In genomic region chr15:77025471-77025901, GRCh38 we compare ENCODE assay signal across 14 cellular contexts. TPM values are rescaled to one million over a fixed set of nuclear protein-coding genes. Genes with fewer than 3 reads are reported as not detected.
A peak's percentile ranks its signal among the peaks of the same experiment; 100 is the strongest.
DNase-seq lines count a peak whose midpoint lies in the region; ATAC-seq, FAIRE-seq and TF ChIP-seq lines count a peak whose summit lies in the region.
"Had no signal": no experiment of that assay in that cellular context is flagged by ENCODE, and none has a peak within 500 bp of the region (broad histone marks: within the 10 kb centered on the region; RNA-seq: fewer than 3 reads in every experiment).

No MANE protein-coding gene starts in this region.

- no peak for FAIRE-seq in RCC 7860 (lab: Jason Lieb, UNC)
- FAIRE-seq: pancreas had no signal

- CTCF ChIA-PET in activated CD8-positive, alpha-beta memory T cell treated with anti-CD3 and anti-CD28 coated beads, Interleukin-2, amount 10 ng/mL, durations not matched to agents 7 days and 5 days (lab: Charles Lee), result interaction anchor here (1.2 to 7.1 kb wide), 8 partner anchors 9 to 52 kb away, joined by 3 to 103 read pairs (median 25); partner anchors contain the start of gene PSTPIP1

- ATAC-seq in activated CD8-positive, alpha-beta memory T cell treated with anti-CD3 and anti-CD28 coated beads, Interleukin-2, amount 10 ng/mL, durations not matched to agents 7 days and 5 days, result no peak
- ATAC-seq in stimulated activated effector memory CD8-positive, alpha-beta T cell treated with anti-CD3 and anti-CD28 coated beads, Interleukin-12 subunit alpha, Interleukin-12 subunit beta, amount 100 ng/mL, for 72 hours, result no peak
- ATAC-seq in GM23338, result no peak
- no peak for ATAC-seq in foreskin keratinocyte
- ATAC-seq: pancreas had no signal

- no peaks in the 10 kb centered on the region for H3K79me2 ChIP-seq in GM23338 (replicated peaks; ENCODE audit: insufficient read depth)

- no peaks in the 10 kb centered on the region for H4K20me1 ChIP-seq in GM23338 (replicated peaks; ENCODE audit: insufficient read depth)

- no peaks in the 10 kb centered on the region for H3K27me3 Mint-ChIP-seq in activated CD8-positive, alpha-beta memory T cell treated with anti-CD3 and anti-CD28 coated beads, Interleukin-2, amount 10 ng/mL, durations not matched to agents 7 days and 5 days
- H3K27me3 Mint-ChIP-seq in glutamatergic neuron (ENCODE audit: unreplicated experiment) (peaks cover 17% of the 10 kb centered on the region), GM23338 (ENCODE audit: insufficient read depth, low read depth, poor library complexity) (peaks cover 28% of the 10 kb centered on the region)

- peak overlapping the region; percentile 36 for H3K27ac Mint-ChIP-seq in activated CD8-positive, alpha-beta memory T cell treated with anti-CD3 and anti-CD28 coated beads, Interleukin-2, amount 10 ng/mL, durations not matched to agents 7 days and 5 days
- peak overlapping the region; percentile 66 for H3K27ac Mint-ChIP-seq in glutamatergic neuron (ENCODE audit: unreplicated experiment)
- peak overlapping the region; percentile 89 for H3K27ac Mint-ChIP-seq in stimulated activated effector memory CD8-positive, alpha-beta T cell treated with anti-CD3 and anti-CD28 coated beads, Interleukin-12 subunit alpha, Interleukin-12 subunit beta, amount 100 ng/mL, for 72 hours
- H3K27ac Mint-ChIP-seq in GM23338, result no peak overlapping the region

- H3K36me3 Mint-ChIP-seq in activated CD8-positive, alpha-beta memory T cell treated with anti-CD3 and anti-CD28 coated beads, Interleukin-2, amount 10 ng/mL, durations not matched to agents 7 days and 5 days, result peaks cover 37% of the 10 kb centered on the region
- H3K36me3 Mint-ChIP-seq in glutamatergic neuron (ENCODE audit: unreplicated experiment) (no peaks in the 10 kb centered on the region), GM23338 (ENCODE audit: low read depth) (no peaks in the 10 kb centered on the region; the same call in 2 of the 3 replicates)
- peaks cover 98% of the 10 kb centered on the region for H3K36me3 Mint-ChIP-seq in stimulated activated effector memory CD8-positive, alpha-beta T cell treated with anti-CD3 and anti-CD28 coated beads, Interleukin-12 subunit alpha, Interleukin-12 subunit beta, amount 100 ng/mL, for 72 hours

- peaks cover 58% of the 10 kb centered on the region for H3K4me1 Mint-ChIP-seq in activated CD8-positive, alpha-beta memory T cell treated with anti-CD3 and anti-CD28 coated beads, Interleukin-2, amount 10 ng/mL, durations not matched to agents 7 days and 5 days
- H3K4me1 Mint-ChIP-seq in glutamatergic neuron (ENCODE audit: low read depth, unreplicated experiment) (peaks cover 26% of the 10 kb centered on the region), GM23338 (peaks cover 3% of the 10 kb centered on the region; the same call in 2 of the 3 replicates)
- peaks cover 59% of the 10 kb centered on the region for H3K4me1 Mint-ChIP-seq in stimulated activated effector memory CD8-positive, alpha-beta T cell treated with anti-CD3 and anti-CD28 coated beads, Interleukin-12 subunit alpha, Interleukin-12 subunit beta, amount 100 ng/mL, for 72 hours

- DNase-seq in activated effector memory CD4-positive, alpha-beta T cell treated with anti-CD3 and anti-CD28 coated beads, Interleukin-2, amount 50 U/mL, for 16 hours, result peak; percentile 49
- no peak for DNase-seq in activated effector memory CD4-positive, alpha-beta T cell treated with Interleukin-2 at 50 U/mL for 16 hours
- peak; percentile 39 for DNase-seq in activated CD8-positive, alpha-beta memory T cell treated with anti-CD3 and anti-CD28 coated beads, Interleukin-2, amount 10 ng/mL, durations not matched to agents 7 days and 5 days
- no peak for DNase-seq in glutamatergic neuron
- no peak for DNase-seq in stimulated activated effector memory CD8-positive, alpha-beta T cell treated with anti-CD3 and anti-CD28 coated beads, Interleukin-12 subunit alpha, Interleukin-12 subunit beta, amount 100 ng/mL, for 72 hours (ENCODE audit: low spot score in 2 of 2)
- DNase-seq in GM23338 (ENCODE audit: low spot score), result no peak
- no peak for DNase-seq in foreskin keratinocyte
- DNase-seq in RCC 7860 (ENCODE audit: low spot score), result no peak
- DNase-seq: activated gamma-delta T cell, foreskin melanocyte, Karpas-422, NCI-H1930, thyroid gland had no signal

- H3K4me3 Mint-ChIP-seq in activated CD8-positive, alpha-beta memory T cell treated with anti-CD3 and anti-CD28 coated beads, Interleukin-2, amount 10 ng/mL, durations not matched to agents 7 days and 5 days, result no peak overlapping the region
- H3K4me3 Mint-ChIP-seq in glutamatergic neuron (ENCODE audit: unreplicated experiment), result no peak overlapping the region
- no peak overlapping the region for H3K4me3 Mint-ChIP-seq in stimulated activated effector memory CD8-positive, alpha-beta T cell treated with anti-CD3 and anti-CD28 coated beads, Interleukin-12 subunit alpha, Interleukin-12 subunit beta, amount 100 ng/mL, for 72 hours
- H3K4me3 Mint-ChIP-seq in GM23338, result no peak overlapping the region

- no peak overlapping the region for H3K4me2 ChIP-seq in GM23338

- H3K4me1 ChIP-seq in GM23338 (ENCODE audit: insufficient read depth), result no peaks in the 10 kb centered on the region; the same call in 1 of the 2 replicates
- H3K4me1 ChIP-seq in foreskin keratinocyte, result no peaks in the 10 kb centered on the region

- H3K27me3 ChIP-seq in GM23338 (ENCODE audit: insufficient read depth) (0 out of 2 replicates have a peak, but pooled peaks cover 4% of the 10 kb centered on the region), foreskin keratinocyte (no peaks in the 10 kb centered on the region)
- H3K27me3 ChIP-seq: pancreas, thyroid gland had no signal

- H3K9me3 Mint-ChIP-seq in activated CD8-positive, alpha-beta memory T cell treated with anti-CD3 and anti-CD28 coated beads, Interleukin-2, amount 10 ng/mL, durations not matched to agents 7 days and 5 days (ENCODE audit: low read depth), result no peaks in the 10 kb centered on the region
- H3K9me3 Mint-ChIP-seq in glutamatergic neuron (ENCODE audit: unreplicated experiment), result peaks cover 13% of the 10 kb centered on the region
- no peaks in the 10 kb centered on the region for H3K9me3 Mint-ChIP-seq in stimulated activated effector memory CD8-positive, alpha-beta T cell treated with anti-CD3 and anti-CD28 coated beads, Interleukin-12 subunit alpha, Interleukin-12 subunit beta, amount 100 ng/mL, for 72 hours
- H3K9me3 Mint-ChIP-seq in GM23338, result no peaks in the 10 kb centered on the region; the same call in 2 of the 3 replicates

- no peak overlapping the region for H2AFZ ChIP-seq in GM23338

- H3K36me3 ChIP-seq in GM23338 (ENCODE audit: insufficient read depth), result no peaks in the 10 kb centered on the region
- H3K36me3 ChIP-seq: pancreas, thyroid gland had no signal

- no peak for TF ChIP-seq CTCF in glutamatergic neuron (IDR thresholded peaks at IDR 0.05; ENCODE audit: partially characterized antibody, unreplicated experiment)
- TF ChIP-seq CTCF in GM23338 (conservative IDR thresholded peaks at IDR 0.05; ENCODE audit: low read depth in 2 of 2), result no peak
- no peak for TF ChIP-seq CTCF in foreskin keratinocyte (conservative IDR thresholded peaks at IDR 0.05)

- H3K4me3 ChIP-seq in GM23338, result no peak overlapping the region
- H3K4me3 ChIP-seq: pancreas, thyroid gland had no signal

- H3K9me2 ChIP-seq in GM23338 (ENCODE audit: insufficient read depth), result no peaks in the 10 kb centered on the region

- no peaks in the 10 kb centered on the region for H3F3A ChIP-seq in GM23338 (replicated peaks; ENCODE audit: low read depth)

- H3K27ac ChIP-seq in GM23338 (ENCODE audit: low read depth), result no peak overlapping the region
- no peak overlapping the region for H3K27ac ChIP-seq in foreskin keratinocyte
- H3K27ac ChIP-seq: pancreas, thyroid gland had no signal

RNA-seq across cellular contexts. Expression of gene PSTPIP1, which starts 30.6 kb away (rescaled TPM):
- total RNA-seq in activated CD8-positive, alpha-beta memory T cell treated with anti-CD3 and anti-CD28 coated beads, Interleukin-2, amount 10 ng/mL, durations not matched to agents 7 days and 5 days, result 100 to 1,000 TPM; 157 to 255 TPM
- 12.4 TPM for total RNA-seq in glutamatergic neuron (ENCODE audit: unreplicated experiment)
- total RNA-seq in GM23338 (2014; rRNA removed; shearing (Covaris generic)), result 0.19 and 0.80 TPM in 2 replicates
- polyA plus RNA-seq in GM23338 (2016; fragmentation: Nextera tagmentation; extraction: Ambion mirVana), result 3.7 TPM in 2 replicates
- total RNA-seq in foreskin keratinocyte, result 6.6 and 7.1 TPM in 2 replicates
- 5.4 and 7.0 TPM in 2 replicates for polyA plus RNA-seq in foreskin keratinocyte

RNA-seq across cellular contexts. Expression of gene TSPAN3, which starts 45.4 kb away (rescaled TPM):
- total RNA-seq in activated CD8-positive, alpha-beta memory T cell treated with anti-CD3 and anti-CD28 coated beads, Interleukin-2, amount 10 ng/mL, durations not matched to agents 7 days and 5 days, result 10 to 100 TPM; 20.9 to 29.4 TPM
- total RNA-seq in glutamatergic neuron (ENCODE audit: unreplicated experiment) (190 TPM), foreskin keratinocyte (107 and 123 TPM in 2 replicates)
- total RNA-seq in GM23338 (2014; rRNA removed; shearing (Covaris generic)), result 135 and 159 TPM in 2 replicates
- polyA plus RNA-seq in GM23338 (2016; fragmentation: Nextera tagmentation; extraction: Ambion mirVana) (72.2 and 72.5 TPM in 2 replicates), foreskin keratinocyte (86.5 and 108 TPM in 2 replicates)

Comparison
In these comparisons a context has a peak if more than half of its experiments do, and no peak if none do; other contexts are left out.
1. DNase-seq: peak in activated effector memory CD4-positive, alpha-beta T cell treated with anti-CD3 and anti-CD28 coated beads, Interleukin-2, amount 50 U/mL, for 16 hours (single experiment) and activated CD8-positive, alpha-beta memory T cell treated with anti-CD3 and anti-CD28 coated beads, Interleukin-2, amount 10 ng/mL, durations not matched to agents 7 days and 5 days (single experiment); none in activated effector memory CD4-positive, alpha-beta T cell treated with Interleukin-2 at 50 U/mL for 16 hours (single experiment), glutamatergic neuron (single experiment), stimulated activated effector memory CD8-positive, alpha-beta T cell treated with anti-CD3 and anti-CD28 coated beads, Interleukin-12 subunit alpha, Interleukin-12 subunit beta, amount 100 ng/mL, for 72 hours (0 of 2), GM23338 (single experiment), foreskin keratinocyte (0 of 2) and RCC 7860 (single experiment).
2. RNA of gene PSTPIP1, which starts 30.6 kb away (total RNA-seq): 157 to 255 TPM in activated CD8-positive, alpha-beta memory T cell treated with anti-CD3 and anti-CD28 coated beads, Interleukin-2, amount 10 ng/mL, durations not matched to agents 7 days and 5 days; 12.4 TPM in glutamatergic neuron (single experiment), 6.6 to 7.1 TPM in foreskin keratinocyte and 0.19 to 0.80 TPM in GM23338; every median in the first group is over 10 times any median in the second.